ENCODE assay signal across 1 cellular context in genomic region chr19:6092329-6093286, GRCh38.
A peak's percentile ranks its signal among the peaks of the same experiment; 100 is the strongest.
TF ChIP-seq lines count a peak whose summit lies in the region.

No MANE protein-coding gene starts in this region.

TF ChIP-seq in HCT116, 20 proteins besides CTCF, POLR2A, EP300 and RAD21 (continued from another document):
- TF ChIP-seq REST (IDR thresholded peaks at IDR 0.05; ENCODE audit: low read depth) = no peak
- peak; percentile 69; the same call in 1 of the 2 replicates for TF ChIP-seq SIN3A (IDR thresholded peaks at IDR 0.05; ENCODE audit: low read depth)
- no peak for TF ChIP-seq ZNF274 (IDR thresholded peaks at IDR 0.05; ENCODE audit: low read depth, low read length)
- no peak for TF ChIP-seq ELF1 (IDR thresholded peaks at IDR 0.05; ENCODE audit: borderline replicate concordance, low read depth)
- TF ChIP-seq ZFX (IDR thresholded peaks at IDR 0.05) = no peak; the same call in 1 of the 2 replicates
- no peak for TF ChIP-seq ZBTB33 (IDR thresholded peaks at IDR 0.05; ENCODE audit: extremely low read depth, insufficient replicate concordance, low read length)
- peak; percentile 25; the same call in 1 of the 2 replicates for TF ChIP-seq POLR2AphosphoS5 (IDR thresholded peaks at IDR 0.05; ENCODE audit: low read depth, low read length)
- TF ChIP-seq JUND (IDR thresholded peaks at IDR 0.05) = 0 out of 2 replicates have a peak, but pooled peaks have one; percentile 23
- no peak for TF ChIP-seq ATF3 (IDR thresholded peaks at IDR 0.05)
- no peak for TF ChIP-seq YY1 (IDR thresholded peaks at IDR 0.05; ENCODE audit: extremely low read depth, insufficient replicate concordance, low read depth, low read length)
- no peak for TF ChIP-seq CBX3 (IDR thresholded peaks at IDR 0.05; ENCODE audit: low read depth)
